18 cellular contexts compared by ENCODE assay signal in the genomic region with DNA sequence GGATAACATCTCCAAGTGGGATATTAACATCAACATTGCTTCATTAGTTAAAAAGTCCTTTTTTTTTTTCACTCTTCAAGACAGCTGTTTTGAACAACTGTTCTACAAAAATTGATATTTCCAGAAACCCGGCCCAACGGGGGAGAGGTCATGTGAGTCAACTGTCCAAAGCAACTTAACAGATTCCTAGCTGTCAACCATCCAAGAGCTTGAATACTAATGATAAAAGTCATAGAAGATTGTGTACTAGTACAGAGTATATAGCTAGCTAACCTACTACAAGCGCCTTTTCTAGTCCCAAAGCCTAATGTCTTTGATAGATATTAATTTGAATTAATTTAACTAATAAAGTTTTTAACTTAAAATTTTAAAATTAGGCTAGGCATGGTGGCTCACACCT.
DNase-seq lines count a peak whose midpoint lies in the region; ATAC-seq and TF ChIP-seq lines count a peak whose summit lies in the region.
"Had no signal": no experiment of that assay in that cellular context is flagged by ENCODE, and none has a peak within 500 bp of the region (broad histone marks: within the 10 kb centered on the region; RNA-seq: fewer than 3 reads in every experiment).

No MANE protein-coding gene starts in this region.

- H3K27ac ChIP-seq in SK-N-SH (ENCODE audit: low read depth in 2 of 2, low read length in 1 of 2), result peak overlapping the region in 1 of 2 experiments; percentile 97; a peak in 2 of 4 replicates
- peak overlapping the region in 7 of 10 donors; percentile 17 to 65 (median 39) for H3K27ac ChIP-seq in heart right ventricle
- H3K27ac ChIP-seq in lower lobe of right lung, result no peak overlapping the region
- H3K27ac ChIP-seq: 22Rv1, upper lobe of left lung had no signal

- TF ChIP-seq CTCF in SK-N-SH (IDR thresholded peaks at IDR 0.05) (no peak), heart right ventricle (IDR thresholded peaks at IDR 0.05) (no peak), lower lobe of right lung (IDR thresholded peaks at IDR 0.05) (no peak)

- ATAC-seq in SK-N-SH treated with all-trans-retinoic acid at 6 μM for 48 hours (no peak), heart right ventricle (peak in 7 of 8 donors; percentile 63 to 84 (median 83)), lower lobe of right lung (no peak)
- ATAC-seq: natural killer cell had no signal

- no peak overlapping the region for H2AFZ ChIP-seq in SK-N-SH (ENCODE audit: low read depth)

- 0 out of 4 replicates have a peak, but pooled peaks of 1 of the 2 experiments have one; percentile 25 for TF ChIP-seq EP300 in SK-N-SH (IDR thresholded peaks at IDR 0.05; ENCODE audit: borderline replicate concordance in 1 of 2, low read depth in 1 of 2, low read length in 1 of 2)

- no peak overlapping the region for H3K4me3 ChIP-seq in SK-N-SH (ENCODE audit: low read depth in 2 of 2, low read length in 1 of 2)
- no peak overlapping the region for H3K4me3 ChIP-seq in heart right ventricle
- H3K4me3 ChIP-seq in lower lobe of right lung, result no peak overlapping the region
- H3K4me3 ChIP-seq: esophagus muscularis mucosa, upper lobe of left lung had no signal

- no peak for TF ChIP-seq RAD21 in SK-N-SH (IDR thresholded peaks at IDR 0.05; ENCODE audit: low read length)

- H3K27me3 ChIP-seq in SK-N-SH (ENCODE audit: insufficient read depth) (no peaks in the 10 kb centered on the region), heart right ventricle (no peaks in the 10 kb centered on the region), lower lobe of right lung (ENCODE audit: low read depth) (no peaks in the 10 kb centered on the region)
- H3K27me3 ChIP-seq: esophagus muscularis mucosa, upper lobe of left lung had no signal

- H3K9me2 ChIP-seq in SK-N-SH, result no peaks in the 10 kb centered on the region

- CTCF ChIA-PET in SK-N-SH (lab: Yijun Ruan, JAX), result interaction anchor here (0.8 to 2.4 kb wide), 4 partner anchors 10 to 133 kb away, joined by 3 to 11 read pairs (median 7); no protein-coding TSS in a partner anchor

- H4K20me1 ChIP-seq in SK-N-SH (ENCODE audit: insufficient read depth), result no peaks in the 10 kb centered on the region

- H3F3A ChIP-seq in SK-N-SH (replicated peaks; ENCODE audit: insufficient read depth), result peaks cover 56% of the 10 kb centered on the region

- H3K79me2 ChIP-seq in SK-N-SH (ENCODE audit: insufficient read depth), result peaks cover 41% of the 10 kb centered on the region

- POLR2A ChIA-PET in SK-N-SH (lab: Yijun Ruan, JAX), result no interaction called here

- peaks cover 5 to 27% of the 10 kb centered on the region in 2 experiments for H3K36me3 ChIP-seq in SK-N-SH (replicated peaks in 1 of 2; ENCODE audit: control insufficient read depth in 1 of 2, insufficient read depth in 2 of 2, low read length in 1 of 2)
- peaks cover 0 to 14% (median 0%) of the 10 kb centered on the region in 9 donors for H3K36me3 ChIP-seq in heart right ventricle
- peaks cover 3% of the 10 kb centered on the region for H3K36me3 ChIP-seq in lower lobe of right lung
- H3K36me3 ChIP-seq: esophagus muscularis mucosa, upper lobe of left lung had no signal

- H3K9ac ChIP-seq in SK-N-SH, result no peak overlapping the region

- WGBS in SK-N-SH (ENCODE audit: low lambda C conversion rate), result 56% methylated on average over 3 of the region's 3 CpGs
- 52 to 55% methylated on average over 3 of the region's 3 CpGs for WGBS in heart right ventricle, 2 donors

- H3K4me2 ChIP-seq in SK-N-SH, result no peak overlapping the region

- DNase-seq in SK-N-SH (no peak), amniotic epithelial cell (ENCODE audit: low read depth) (peak; percentile 61), heart right ventricle (peak; percentile 10 to 40), stromal cell of bone marrow (ENCODE audit: low read depth) (peak; percentile 81), DMS 273 (lab: John Stamatoyannopoulos, UW; ENCODE audit: unreplicated experiment) (no peak), NCI-H748 (lab: John Stamatoyannopoulos, UW; ENCODE audit: unreplicated experiment) (no peak), lower lobe of right lung (no peak)
- DNase-seq: activated CD4-positive, alpha-beta T cell treated with anti-CD3 and anti-CD28 coated beads, Interleukin-2, amount 10 ng/mL, durations not matched to agents 7 days and 5 days; activated naive CD4-positive, alpha-beta T cell treated with anti-CD3 and anti-CD28 coated beads, Interleukin-2, amount 50 U/mL, for 16 hours; natural killer cell; NCI-H1436; NCI-H2227 treated with DMSO at 0.1 percent for 48 hours; stimulated activated CD4-positive, alpha-beta T cell treated with anti-CD3 and anti-CD28 coated beads, Interleukin-15, amount 100 ng/mL, for 24 hours; stimulated activated naive CD4-positive, alpha-beta T cell treated with Interleukin-2 at 50 U/mL for 16 hours; upper lobe of left lung had no signal

- intact Hi-C loops in heart right ventricle (cut with DNase I), result no loop called here
- intact Hi-C loops in lower lobe of right lung (cut with DNase I), result no loop called here

- no peaks in the 10 kb centered on the region for H3K9me3 ChIP-seq in SK-N-SH
- H3K9me3 ChIP-seq in heart right ventricle, result peaks cover 0 to 7% (median 0%) of the 10 kb centered on the region in 11 donors
- no peaks in the 10 kb centered on the region for H3K9me3 ChIP-seq in lower lobe of right lung
- H3K9me3 ChIP-seq: esophagus muscularis mucosa, upper lobe of left lung had no signal

- H3K4me1 ChIP-seq in SK-N-SH (ENCODE audit: control insufficient read depth in 1 of 2, insufficient read depth in 2 of 2, low read depth in 1 of 2, low read length in 1 of 2) (peaks cover 0 to 52% of the 10 kb centered on the region in 2 experiments; a peak in 3 of 4 replicates), heart right ventricle (peaks cover 0 to 35% (median 10%) of the 10 kb centered on the region in 9 donors), lower lobe of right lung (peaks cover 8% of the 10 kb centered on the region)

TF ChIP-seq in SK-N-SH, 30 proteins besides CTCF, POLR2A, EP300 and RAD21:
- TF ChIP-seq RXRA (IDR thresholded peaks at IDR 0.05; ENCODE audit: borderline replicate concordance, low read depth) (no peak), FOXJ3 (CRISPR knock-in tag; IDR thresholded peaks at IDR 0.05) (no peak), MEF2A (IDR thresholded peaks at IDR 0.05; ENCODE audit: borderline replicate concordance, low read depth) (no peak), JUND (IDR thresholded peaks at IDR 0.05) (no peak), NRF1 (IDR thresholded peaks at IDR 0.05; ENCODE audit: low read depth, low read length) (no peak), MXI1 (IDR thresholded peaks at IDR 0.05; ENCODE audit: low read depth, low read length) (no peak), NFIC (IDR thresholded peaks at IDR 0.05; ENCODE audit: borderline replicate concordance) (peak; percentile 24; the same call in 1 of the 2 replicates), TCF12 (IDR thresholded peaks at IDR 0.05) (peak; percentile 59; the same call in 1 of the 2 replicates), SMC3 (IDR thresholded peaks at IDR 0.05; ENCODE audit: low read depth, low read length) (no peak), RCOR1 (IDR thresholded peaks at IDR 0.05; ENCODE audit: low read length) (no peak), RFX5 (IDR thresholded peaks at IDR 0.05; ENCODE audit: low read length) (no peak), FOSL2 (IDR thresholded peaks at IDR 0.05; ENCODE audit: borderline replicate concordance, low read depth) (peak; percentile 23; the same call in 1 of the 2 replicates)
- TF ChIP-seq, protein P1, sequence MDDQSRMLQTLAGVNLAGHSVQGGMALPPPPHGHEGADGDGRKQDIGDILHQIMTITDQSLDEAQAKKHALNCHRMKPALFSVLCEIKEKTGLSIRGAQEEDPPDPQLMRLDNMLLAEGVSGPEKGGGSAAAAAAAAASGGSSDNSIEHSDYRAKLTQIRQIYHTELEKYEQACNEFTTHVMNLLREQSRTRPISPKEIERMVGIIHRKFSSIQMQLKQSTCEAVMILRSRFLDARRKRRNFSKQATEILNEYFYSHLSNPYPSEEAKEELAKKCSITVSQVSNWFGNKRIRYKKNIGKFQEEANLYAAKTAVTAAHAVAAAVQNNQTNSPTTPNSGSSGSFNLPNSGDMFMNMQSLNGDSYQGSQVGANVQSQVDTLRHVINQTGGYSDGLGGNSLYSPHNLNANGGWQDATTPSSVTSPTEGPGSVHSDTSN (IDR thresholded peaks at IDR 0.05), result peak; percentile 79

TF ChIP-seq in SK-N-SH treated with all-trans-retinoic acid at 6 μM for 48 hours, 23 proteins besides CTCF, POLR2A, EP300 and RAD21 (continues in another document):
- TF ChIP-seq ZFP30 (CRISPR knock-in tag; IDR thresholded peaks at IDR 0.05), result no peak
- TF ChIP-seq BACH2 (CRISPR knock-in tag; IDR thresholded peaks at IDR 0.05; ENCODE audit: borderline replicate concordance), result no peak
- TF ChIP-seq, protein P2, sequence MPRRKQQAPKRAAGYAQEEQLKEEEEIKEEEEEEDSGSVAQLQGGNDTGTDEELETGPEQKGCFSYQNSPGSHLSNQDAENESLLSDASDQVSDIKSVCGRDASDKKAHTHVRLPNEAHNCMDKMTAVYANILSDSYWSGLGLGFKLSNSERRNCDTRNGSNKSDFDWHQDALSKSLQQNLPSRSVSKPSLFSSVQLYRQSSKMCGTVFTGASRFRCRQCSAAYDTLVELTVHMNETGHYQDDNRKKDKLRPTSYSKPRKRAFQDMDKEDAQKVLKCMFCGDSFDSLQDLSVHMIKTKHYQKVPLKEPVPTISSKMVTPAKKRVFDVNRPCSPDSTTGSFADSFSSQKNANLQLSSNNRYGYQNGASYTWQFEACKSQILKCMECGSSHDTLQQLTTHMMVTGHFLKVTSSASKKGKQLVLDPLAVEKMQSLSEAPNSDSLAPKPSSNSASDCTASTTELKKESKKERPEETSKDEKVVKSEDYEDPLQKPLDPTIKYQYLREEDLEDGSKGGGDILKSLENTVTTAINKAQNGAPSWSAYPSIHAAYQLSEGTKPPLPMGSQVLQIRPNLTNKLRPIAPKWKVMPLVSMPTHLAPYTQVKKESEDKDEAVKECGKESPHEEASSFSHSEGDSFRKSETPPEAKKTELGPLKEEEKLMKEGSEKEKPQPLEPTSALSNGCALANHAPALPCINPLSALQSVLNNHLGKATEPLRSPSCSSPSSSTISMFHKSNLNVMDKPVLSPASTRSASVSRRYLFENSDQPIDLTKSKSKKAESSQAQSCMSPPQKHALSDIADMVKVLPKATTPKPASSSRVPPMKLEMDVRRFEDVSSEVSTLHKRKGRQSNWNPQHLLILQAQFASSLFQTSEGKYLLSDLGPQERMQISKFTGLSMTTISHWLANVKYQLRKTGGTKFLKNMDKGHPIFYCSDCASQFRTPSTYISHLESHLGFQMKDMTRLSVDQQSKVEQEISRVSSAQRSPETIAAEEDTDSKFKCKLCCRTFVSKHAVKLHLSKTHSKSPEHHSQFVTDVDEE (CRISPR knock-in tag; IDR thresholded peaks at IDR 0.05), result no peak
- TF ChIP-seq ZNF565 (CRISPR knock-in tag; conservative IDR thresholded peaks at IDR 0.05; ENCODE audit: low read depth), result no peak

Comparison
In these comparisons a context has a peak if more than half of its experiments do, and no peak if none do; other contexts are left out.
1. DNase-seq: peak in amniotic epithelial cell (single experiment), heart right ventricle (2 of 2) and stromal cell of bone marrow (single experiment); none in SK-N-SH (single experiment), DMS 273 (single experiment), NCI-H748 (single experiment) and lower lobe of right lung (single experiment).
2. ATAC-seq: peak in heart right ventricle (7 of 8); none in SK-N-SH treated with all-trans-retinoic acid at 6 μM for 48 hours (single experiment) and lower lobe of right lung (0 of 2).